ENCODE assay signal across 15 cellular contexts in genomic region chr3:37625690-37626089, GRCh38.
"Had no signal": no experiment of that assay in that cellular context is flagged by ENCODE, and none has a peak within 500 bp of the region (broad histone marks: within the 10 kb centered on the region; RNA-seq: fewer than 3 reads in every experiment).

No MANE protein-coding gene starts in this region.

- H3K9me3 Mint-ChIP-seq: activated naive CD4-positive, alpha-beta T cell treated with anti-CD3 and anti-CD28 coated beads, Interleukin-2, amount 10 ng/mL, durations not matched to agents 7 days and 5 days; activated T-helper 2 cell treated with anti-CD3 and anti-CD28 coated beads, Interferon-gamma antibody, Interleukin-2, Interleukin-4, amounts not matched to agents 10 μg/mL and 5 μg/mL and 100 μg/mL, durations not matched to agents 14 hours and 24 hours and 36 hours; natural killer cell; stimulated activated naive CD8-positive, alpha-beta T cell treated with anti-CD3 and anti-CD28 coated beads, Interleukin-15, amount 100 ng/mL, for 72 hours had no signal

- H3K27ac ChIP-seq: cardiac muscle cell, left lung, testis had no signal

- H3K4me3 Mint-ChIP-seq: activated naive CD4-positive, alpha-beta T cell treated with anti-CD3 and anti-CD28 coated beads, Interleukin-2, amount 10 ng/mL, durations not matched to agents 7 days and 5 days; natural killer cell; stimulated activated naive CD8-positive, alpha-beta T cell treated with anti-CD3 and anti-CD28 coated beads, Interleukin-15, amount 100 ng/mL, for 72 hours had no signal

- H3K4me1 Mint-ChIP-seq: activated naive CD4-positive, alpha-beta T cell treated with anti-CD3 and anti-CD28 coated beads, Interleukin-2, amount 10 ng/mL, durations not matched to agents 7 days and 5 days; natural killer cell; stimulated activated naive CD8-positive, alpha-beta T cell treated with anti-CD3 and anti-CD28 coated beads, Interleukin-15, amount 100 ng/mL, for 72 hours had no signal

- H3K36me3 Mint-ChIP-seq: activated naive CD4-positive, alpha-beta T cell treated with anti-CD3 and anti-CD28 coated beads, Interleukin-2, amount 10 ng/mL, durations not matched to agents 7 days and 5 days; natural killer cell had no signal

- H3K4me3 ChIP-seq: cardiac muscle cell, left lung, spleen, testis had no signal

- H3K36me3 ChIP-seq: left lung had no signal

- H3K27me3 ChIP-seq: cardiac muscle cell, left lung, testis had no signal

- DNase-seq: activated CD4-positive, CD25-positive, alpha-beta regulatory T cell treated with anti-CD3 and anti-CD28 coated beads, Interleukin-2, amount 50 U/mL, for 72 hours; activated naive CD4-positive, alpha-beta T cell treated with anti-CD3 and anti-CD28 coated beads, Interleukin-2, amount 10 ng/mL, durations not matched to agents 7 days and 5 days; activated T-cell treated with anti-CD3 and anti-CD28 coated beads, Interleukin-2, amount 50 U/mL, for 1 hour; hippocampal formation; kidney; left lung; mesenchymal stem cell; natural killer cell; spleen; stimulated activated naive CD8-positive, alpha-beta T cell treated with anti-CD3 and anti-CD28 coated beads, Interleukin-15, amount 100 ng/mL, for 72 hours; testis had no signal

- H3K27ac Mint-ChIP-seq: activated naive CD4-positive, alpha-beta T cell treated with anti-CD3 and anti-CD28 coated beads, Interleukin-2, amount 10 ng/mL, durations not matched to agents 7 days and 5 days; activated T-helper 2 cell treated with anti-CD3 and anti-CD28 coated beads, Interferon-gamma antibody, Interleukin-2, Interleukin-4, amounts not matched to agents 10 μg/mL and 5 μg/mL and 100 μg/mL, durations not matched to agents 14 hours and 24 hours and 36 hours; natural killer cell; progenitor cell of endocrine pancreas; stimulated activated naive CD8-positive, alpha-beta T cell treated with anti-CD3 and anti-CD28 coated beads, Interleukin-15, amount 100 ng/mL, for 72 hours had no signal

- ATAC-seq: left lung; natural killer cell; sciatic nerve; stimulated activated naive CD8-positive, alpha-beta T cell treated with anti-CD3 and anti-CD28 coated beads, Interleukin-15, amount 100 ng/mL, for 72 hours had no signal

- H3K9me3 ChIP-seq: left lung, spleen, testis had no signal
